ENCODE assay signal across 18 cellular contexts in the genomic region with DNA sequence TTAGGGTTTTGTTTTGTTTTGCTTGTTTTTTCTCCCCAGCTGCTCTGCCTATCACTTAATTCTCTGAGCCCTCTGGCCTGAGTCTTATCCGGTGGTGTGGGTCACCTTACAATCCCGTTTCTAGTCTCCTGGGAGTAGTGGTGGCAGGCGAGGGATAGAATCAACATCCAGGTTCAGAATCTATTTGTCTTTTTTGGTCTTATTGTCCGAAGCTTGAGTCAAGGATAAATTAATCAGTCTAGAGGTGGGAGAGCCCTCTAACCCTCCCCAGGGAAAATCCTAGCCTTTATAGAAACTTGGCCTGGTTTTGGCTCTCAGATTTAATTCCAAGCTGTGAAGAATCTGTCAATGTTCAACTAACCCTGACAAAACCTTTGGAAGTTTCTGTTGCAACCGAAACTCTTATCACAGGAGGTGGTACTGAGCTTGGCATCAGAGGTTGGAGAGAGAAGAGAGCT.
DNase-seq lines count a peak whose midpoint lies in the region; ATAC-seq and TF ChIP-seq lines count a peak whose summit lies in the region.
"Had no signal": no experiment of that assay in that cellular context is flagged by ENCODE, and none has a peak within 500 bp of the region (broad histone marks: within the 10 kb centered on the region; RNA-seq: fewer than 3 reads in every experiment).

No MANE protein-coding gene starts in this region.

- peak; percentile 8 for DNase-seq in NCI-H345 (lab: John Stamatoyannopoulos, UW)
- DNase-seq in NCI-H345 treated with DMSO at 0.1 percent for 48 hours (lab: John Stamatoyannopoulos, UW; ENCODE audit: unreplicated experiment) = no peak
- DNase-seq in hepatocyte (ENCODE audit: low spot score) = peak; percentile 28
- DNase-seq in SHP77 treated with DMSO at 0.1 percent for 48 hours (lab: John Stamatoyannopoulos, UW) = no peak
- no peak for DNase-seq in adrenal gland
- DNase-seq: activated gamma-delta T cell treated with Interleukin-2 at 50 U/mL for 16 hours; aorta; MV-4-11; NCI-H2227 treated with DMSO at 0.1 percent for 48 hours; SIG-M5; stimulated activated CD4-positive, alpha-beta T cell treated with anti-CD3 and anti-CD28 coated beads, Interleukin-4, amount 100 ng/mL, for 4 hours; tibial artery had no signal

- H3K27me3 ChIP-seq in hepatocyte (no peaks in the 10 kb centered on the region), adrenal gland (no peaks in the 10 kb centered on the region)
- H3K27me3 ChIP-seq: neutrophil, tibial artery had no signal

- ATAC-seq in HG03135 (IDR thresholded peaks at IDR 0.05; ENCODE audit: unreplicated experiment) = no peak
- ATAC-seq in HG03571 (IDR thresholded peaks at IDR 0.05; ENCODE audit: unreplicated experiment) = no peak

- H3K9me2 ChIP-seq in hepatocyte (replicated peaks; ENCODE audit: insufficient read depth) = no peaks in the 10 kb centered on the region

- no peak overlapping the region for H3K4me3 Mint-ChIP-seq in nephron
- H3K4me3 Mint-ChIP-seq: IgD-negative memory B cell had no signal

- TF ChIP-seq CTCF in hepatocyte (IDR thresholded peaks at IDR 0.05; ENCODE audit: poor library complexity) (no peak), nephron (IDR thresholded peaks at IDR 0.05; ENCODE audit: unreplicated experiment in 3 of 3) (no peak), adrenal gland (IDR thresholded peaks at IDR 0.05) (no peak)

- WGBS in hepatocyte (ENCODE audit: low lambda C conversion rate, missing lambda C conversion rate) = 47% methylated on average over 5 of the region's 5 CpGs
- whole genome bisulfite sequencing in adrenal gland, 4 donors = 48 to 55% (median 53%) methylated on average over 5 of the region's 5 CpGs

- no peaks in the 10 kb centered on the region for H4K20me1 ChIP-seq in hepatocyte (ENCODE audit: insufficient read depth, poor library complexity, severe bottlenecking)

- peak overlapping the region; percentile 71 to 98 (median 92) for H3K27ac Mint-ChIP-seq in nephron
- H3K27ac Mint-ChIP-seq: IgD-negative memory B cell had no signal

- H3K79me2 ChIP-seq in hepatocyte = no peaks in the 10 kb centered on the region

- no peaks in the 10 kb centered on the region for H3K36me3 Mint-ChIP-seq in nephron (ENCODE audit: low read depth)

- H3K9me3 Mint-ChIP-seq in nephron = no peaks in the 10 kb centered on the region
- H3K9me3 Mint-ChIP-seq: IgD-negative memory B cell had no signal

- H3K4me1 Mint-ChIP-seq in nephron = peaks cover 18% of the 10 kb centered on the region

- H3K4me2 ChIP-seq in hepatocyte = peak overlapping the region; percentile 21

- no peak for TF ChIP-seq POLR2A in adrenal gland (IDR thresholded peaks at IDR 0.05)

- no peak overlapping the region for H3K4me3 ChIP-seq in hepatocyte
- H3K4me3 ChIP-seq in adrenal gland = no peak overlapping the region
- H3K4me3 ChIP-seq: tibial artery had no signal

- H2AFZ ChIP-seq in hepatocyte = peak overlapping the region; percentile 31

- H3K36me3 ChIP-seq in hepatocyte (replicated peaks; ENCODE audit: insufficient read depth, low read depth) (no peaks in the 10 kb centered on the region), adrenal gland (replicated peaks in 1 of 2) (no peaks in the 10 kb centered on the region)
- H3K36me3 ChIP-seq: neutrophil, tibial artery had no signal

- intact Hi-C loops in adrenal gland (cut with DNase I) = no loop called here

- peaks cover 4% of the 10 kb centered on the region for H3K4me1 ChIP-seq in hepatocyte (ENCODE audit: insufficient read depth)
- peaks cover 0 to 9% of the 10 kb centered on the region in 2 donors for H3K4me1 ChIP-seq in adrenal gland (replicated peaks in 1 of 2)

- no peaks in the 10 kb centered on the region for H3K27me3 Mint-ChIP-seq in nephron (ENCODE audit: low read depth)
- H3K27me3 Mint-ChIP-seq: IgD-negative memory B cell had no signal

- H3K27ac ChIP-seq in hepatocyte = peak overlapping the region; percentile 79
- no peak overlapping the region for H3K27ac ChIP-seq in adrenal gland
- H3K27ac ChIP-seq: C4-2B, neutrophil, tibial artery had no signal

- no peaks in the 10 kb centered on the region for H3K9me3 ChIP-seq in hepatocyte (ENCODE audit: low read depth)
- no peaks in the 10 kb centered on the region for H3K9me3 ChIP-seq in adrenal gland (replicated peaks in 1 of 3)
- H3K9me3 ChIP-seq: neutrophil, tibial artery had no signal

Comparison
In these comparisons a context has a peak if more than half of its experiments do, and no peak if none do; other contexts are left out.
1. DNase-seq: peak in NCI-H345 (single experiment) and hepatocyte (single experiment); none in NCI-H345 treated with DMSO at 0.1 percent for 48 hours (single experiment), SHP77 treated with DMSO at 0.1 percent for 48 hours (single experiment) and adrenal gland (0 of 7).